ENCODE assay signal across 7 cellular contexts in genomic region chr1:12143631-12144155, GRCh38. TPM values are rescaled to one million over a fixed set of nuclear protein-coding genes. Genes with fewer than 3 reads are reported as not detected.
DNase-seq lines count a peak whose midpoint lies in the region; TF ChIP-seq lines count a peak whose summit lies in the region.

No MANE protein-coding gene starts in this region.

- H3K27me3 ChIP-seq in hepatocyte, result no peaks in the 10 kb centered on the region
- no peaks in the 10 kb centered on the region for H3K27me3 ChIP-seq in spleen (replicated peaks in 1 of 7)

- H3K4me3 ChIP-seq in hepatocyte (no peak overlapping the region), spleen (peak overlapping the region in 2 of 8 donors; percentile 11 to 48)

- H3K27ac ChIP-seq in hepatocyte, result peak overlapping the region; percentile 88
- peak overlapping the region; percentile 27 to 99 (median 91) for H3K27ac ChIP-seq in spleen

- H3K9me3 ChIP-seq in hepatocyte (ENCODE audit: low read depth) (no peaks in the 10 kb centered on the region), spleen (no peaks in the 10 kb centered on the region)

- intact Hi-C loops in spleen (cut with DNase I; ENCODE audit: low total_unique reads), result no loop called here

- H4K20me1 ChIP-seq in hepatocyte (ENCODE audit: insufficient read depth, poor library complexity, severe bottlenecking), result no peaks in the 10 kb centered on the region

- no peak for DNase-seq in GM10266 (ENCODE audit: extremely low spot score)
- DNase-seq in NCI-H2029 (lab: John Stamatoyannopoulos, UW), result peak; percentile 69
- peak; percentile 92 for DNase-seq in amniotic stem cell (lab: John Stamatoyannopoulos, UW)
- peak; percentile 86 for DNase-seq in hepatocyte (ENCODE audit: low spot score)
- DNase-seq in spleen, result peak; percentile 91
- DNase-seq in NCI-H2227 (lab: John Stamatoyannopoulos, UW; ENCODE audit: unreplicated experiment), result no peak
- DNase-seq in DMS 273 treated with DMSO at 0.1 percent for 48 hours (lab: John Stamatoyannopoulos, UW), result no peak

- TF ChIP-seq CTCF in GM10266 (IDR thresholded peaks at IDR 0.05; ENCODE audit: control insufficient read depth, insufficient read depth, low read depth, missing control alignments) (peak; percentile 2), hepatocyte (IDR thresholded peaks at IDR 0.05; ENCODE audit: poor library complexity) (no peak), spleen (IDR thresholded peaks at IDR 0.05 in 8 of 11, conservative IDR thresholded peaks at IDR 0.05 in 3 of 11) (peak in 5 of 11 experiments; percentile 7 to 33 (median 22))

- H2AFZ ChIP-seq in hepatocyte, result peak overlapping the region; percentile 9

- no peaks in the 10 kb centered on the region for H3K9me2 ChIP-seq in hepatocyte (replicated peaks; ENCODE audit: insufficient read depth)

- TF ChIP-seq POLR2A in spleen (IDR thresholded peaks at IDR 0.05), result no peak

- peak overlapping the region; percentile 14 for H3K4me2 ChIP-seq in hepatocyte

- H3K36me3 ChIP-seq in hepatocyte (replicated peaks; ENCODE audit: insufficient read depth, low read depth), result no peaks in the 10 kb centered on the region
- no peaks in the 10 kb centered on the region for H3K36me3 ChIP-seq in spleen

- WGBS in hepatocyte (ENCODE audit: low lambda C conversion rate, missing lambda C conversion rate), result 45% methylated on average over 17 of the region's 17 CpGs
- WGBS in spleen, 5 donors, result 10 to 25% (median 18%) methylated on average over 8 to 17 of the region's 17 CpGs

- H3K4me1 ChIP-seq in hepatocyte (ENCODE audit: insufficient read depth), result peaks cover 25% of the 10 kb centered on the region
- peaks cover 28 to 95% (median 69%) of the 10 kb centered on the region in 6 donors for H3K4me1 ChIP-seq in spleen

- H3K79me2 ChIP-seq in hepatocyte, result no peaks in the 10 kb centered on the region

RNA-seq across cellular contexts. Expression of gene TNFRSF1B, which starts 23.1 kb away (rescaled TPM):
- total RNA-seq in hepatocyte (4.1 and 13.4 TPM in 2 replicates), spleen (100 to 1,000 TPM; 142 to 233 (median 183) TPM)
- polyA plus RNA-seq in hepatocyte (3.0 and 4.3 TPM in 2 replicates), spleen (10 to 100 TPM; 28.5 to 63.2 (median 36.8) TPM)

Comparison
In these comparisons a context has a peak if more than half of its experiments do, and no peak if none do; other contexts are left out.
1. DNase-seq: peak in NCI-H2029 (single experiment), amniotic stem cell (single experiment), hepatocyte (single experiment) and spleen (single experiment); none in GM10266 (single experiment), NCI-H2227 (single experiment) and DMS 273 treated with DMSO at 0.1 percent for 48 hours (single experiment).